Comparison of ENCODE assay signal across 15 cellular contexts in genomic region chr1:48405400-48405799, GRCh38.
"Had no signal": no experiment of that assay in that cellular context is flagged by ENCODE, and none has a peak within 500 bp of the region (broad histone marks: within the 10 kb centered on the region; RNA-seq: fewer than 3 reads in every experiment).

No MANE protein-coding gene starts in this region.

- H3K4me3 ChIP-seq: ovary, SK-N-MC, spleen, upper lobe of left lung had no signal

- H3K4me1 ChIP-seq: spleen, upper lobe of left lung had no signal

- H3K27me3 ChIP-seq: ovary, spleen, upper lobe of left lung had no signal

- ATAC-seq: activated CD4-positive, alpha-beta T cell treated with anti-CD3 and anti-CD28 coated beads for 36 hours; activated T-cell treated with anti-CD3 and anti-CD28 coated beads, Interleukin-2, amount 50 U/mL, for 72 hours; stimulated activated naive B cell treated with anti-CD40 and anti-IgM and Interleukin-4, amounts not matched to agents 10 μg/mL and 1 μg/mL and 100 μg/mL, for 72 hours had no signal

- H3K9me3 ChIP-seq: ovary, spleen, upper lobe of left lung had no signal

- DNase-seq: activated CD4-positive, alpha-beta memory T cell treated with anti-CD3 and anti-CD28 coated beads, Interleukin-2, amount 10 ng/mL, durations not matched to agents 7 days and 5 days; activated CD4-positive, alpha-beta T cell treated with anti-CD3 and anti-CD28 coated beads for 36 hours; activated T-cell treated with anti-CD3 and anti-CD28 coated beads, Interleukin-2, amount 50 U/mL, for 72 hours; cortex of kidney; effector CD8-positive, alpha-beta T cell; head of caudate nucleus; ovary; spleen; stimulated activated CD4-positive, alpha-beta T cell treated with anti-CD3 and anti-CD28 coated beads, Interleukin-2, amount 100 ng/mL, for 24 hours; stimulated activated naive B cell treated with anti-CD40 and anti-IgM and Interleukin-4, amounts not matched to agents 10 μg/mL and 1 μg/mL and 100 μg/mL, for 72 hours; substantia nigra; T-helper 1 cell; upper lobe of left lung; WERI-Rb-1 had no signal

- H3K27ac ChIP-seq: ovary, SK-N-MC, spleen, upper lobe of left lung, WERI-Rb-1 had no signal

- H3K36me3 ChIP-seq: ovary, WERI-Rb-1 had no signal
